12 cellular contexts compared by ENCODE assay signal in genomic region chr5:116671211-116671736, GRCh38.
DNase-seq lines count a peak whose midpoint lies in the region; ATAC-seq, FAIRE-seq and TF ChIP-seq lines count a peak whose summit lies in the region.
"Had no signal": no experiment of that assay in that cellular context is flagged by ENCODE, and none has a peak within 500 bp of the region (broad histone marks: within the 10 kb centered on the region; RNA-seq: fewer than 3 reads in every experiment).

No MANE protein-coding gene starts in this region.

- no peak overlapping the region; the same call in 1 of the 2 replicates for H3K4me3 ChIP-seq in GM12878

- peak overlapping the region; percentile 31 for H3K4me2 ChIP-seq in GM12878 (ENCODE audit: control insufficient read depth, insufficient read depth)

- WGBS in GM12878 (ENCODE audit: insufficient coverage, insufficient replicate concordance, low lambda C conversion rate, missing lambda C conversion rate): 21% methylated on average over 1 of the region's 1 CpG

- H3K9ac ChIP-seq in GM12878 (ENCODE audit: control insufficient read depth, insufficient read depth, low read length): no peak overlapping the region

- H2AFZ ChIP-seq in GM12878 (ENCODE audit: control insufficient read depth, low read depth, low read length): peak overlapping the region; percentile 25

- BruUV-seq in GM12878 (replicated peaks; lab: Mats Ljungman, UMichigan): no TSS peak

- DNase-seq in GM12878 (ENCODE audit: low read depth, low spot score): peak; percentile 90
- DNase-seq in NCI-H524 treated with DMSO at 0.1 percent for 48 hours (lab: John Stamatoyannopoulos, UW): no peak
- no peak for DNase-seq in activated CD4-positive, alpha-beta T cell treated with anti-CD3 and anti-CD28 coated beads, Interleukin-2, amount 10 ng/mL, durations not matched to agents 24 days and 14 days
- no peak for DNase-seq in AG20443 (ENCODE audit: low spot score)
- DNase-seq: activated CD8-positive, alpha-beta memory T cell treated with anti-CD3 and anti-CD28 coated beads for 24 hours; NCI-H1092 treated with DMSO at 0.1 percent for 48 hours; stimulated activated CD4-positive, alpha-beta T cell treated with anti-CD3 and anti-CD28 coated beads, Interleukin-4, amount 100 ng/mL, for 24 hours had no signal

- no peaks in the 10 kb centered on the region for H3K9me3 Mint-ChIP-seq in activated CD4-positive, alpha-beta T cell treated with anti-CD3 and anti-CD28 coated beads, Interleukin-2, amount 10 ng/mL, durations not matched to agents 24 days and 14 days
- H3K9me3 Mint-ChIP-seq in activated T-helper 17 cell treated with anti-CD3 and anti-CD28 coated beads, Interleukin-2, amount 50 U/mL, for 72 hours: no peaks in the 10 kb centered on the region

- CTCF ChIA-PET in GM12878 (lab: Yijun Ruan, JAX): interaction anchor here (0.7 to 4.9 kb wide), 9 partner anchors 9 to 107 kb away, joined by 3 to 20 read pairs (median 3); no protein-coding TSS in a partner anchor

- intact Hi-C loops in GM12878 (cut with micrococcal nuclease; ENCODE audit: unreplicated experiment): loop anchor here (1.0 to 5.0 kb wide), 3 partner anchors 36 to 94 kb away; no protein-coding TSS in a partner anchor
- intact Hi-C loops in activated CD4-positive, alpha-beta T cell treated with anti-CD3 and anti-CD28 coated beads, Interleukin-2, amount 10 ng/mL, durations not matched to agents 24 days and 14 days (cut with micrococcal nuclease): no loop called here

- peak; percentile 89 for FAIRE-seq in GM12878 (lab: Jason Lieb, UNC)
- FAIRE-seq: frontal cortex had no signal

- no peaks in the 10 kb centered on the region for H3K36me3 Mint-ChIP-seq in activated CD4-positive, alpha-beta T cell treated with anti-CD3 and anti-CD28 coated beads, Interleukin-2, amount 10 ng/mL, durations not matched to agents 24 days and 14 days (ENCODE audit: low read depth)
- no peaks in the 10 kb centered on the region for H3K36me3 Mint-ChIP-seq in activated T-helper 17 cell treated with anti-CD3 and anti-CD28 coated beads, Interleukin-2, amount 50 U/mL, for 72 hours (ENCODE audit: low read depth)

- H3K27me3 ChIP-seq in GM12878 (replicated peaks in 1 of 2; ENCODE audit: control insufficient read depth in 2 of 2, insufficient read depth in 2 of 2, low read length in 1 of 2): no peaks in the 10 kb centered on the region

- peak overlapping the region; percentile 30; the same call in 1 of the 2 replicates for H3K27ac ChIP-seq in GM12878 (ENCODE audit: control insufficient read depth, insufficient read depth)

- no peaks in the 10 kb centered on the region for H3K36me3 ChIP-seq in GM12878 (ENCODE audit: control insufficient read depth in 2 of 2, insufficient read depth in 2 of 2, low read length in 1 of 2)

- SMC1A ChIA-PET in GM12878 (lab: Charles Lee; ENCODE audit: uncharacterized antibody, unreplicated experiment): interaction anchor here (0.6 to 19.1 kb wide), 20 partner anchors 10 to 214 kb away, joined by 3 to 394 read pairs (median 9); partner anchors contain the start of gene SEMA6A

- H4K20me1 ChIP-seq in GM12878 (ENCODE audit: control insufficient read depth, insufficient read depth): no peaks in the 10 kb centered on the region

- POLR2A ChIA-PET in GM12878 (lab: Charles Lee): interaction anchor here (0.8 to 6.9 kb wide), 11 partner anchors 10 to 94 kb away, joined by 3 to 49 read pairs (median 8); no protein-coding TSS in a partner anchor

- TF ChIP-seq CTCF in GM12878 (IDR thresholded peaks at IDR 0.05 in 2 of 3, conservative IDR thresholded peaks at IDR 0.05 in 1 of 3; ENCODE audit: control insufficient read depth in 2 of 3, extremely low read depth in 1 of 3, insufficient read depth in 1 of 3, low read depth in 3 of 3, low read length in 3 of 3): no peak

- no peaks in the 10 kb centered on the region for H3K27me3 Mint-ChIP-seq in activated CD4-positive, alpha-beta T cell treated with anti-CD3 and anti-CD28 coated beads, Interleukin-2, amount 10 ng/mL, durations not matched to agents 24 days and 14 days
- H3K27me3 Mint-ChIP-seq in activated T-helper 17 cell treated with anti-CD3 and anti-CD28 coated beads, Interleukin-2, amount 50 U/mL, for 72 hours: peaks cover 4% of the 10 kb centered on the region

- no peak overlapping the region for H3K4me3 Mint-ChIP-seq in activated CD4-positive, alpha-beta T cell treated with anti-CD3 and anti-CD28 coated beads, Interleukin-2, amount 10 ng/mL, durations not matched to agents 24 days and 14 days
- no peak overlapping the region for H3K4me3 Mint-ChIP-seq in activated T-helper 17 cell treated with anti-CD3 and anti-CD28 coated beads, Interleukin-2, amount 50 U/mL, for 72 hours

- 0 out of 2 replicates have a peak, but pooled peaks have one; percentile 29 for TF ChIP-seq POLR2A in GM12878 (IDR thresholded peaks at IDR 0.05; ENCODE audit: low read depth, low read length)

- RAD21 ChIA-PET in GM12878 (lab: Charles Lee; ENCODE audit: unreplicated experiment): interaction anchor here (0.6 to 11.9 kb wide), 17 partner anchors 9 to 276 kb away, joined by 3 to 179 read pairs (median 5); partner anchors contain the start of gene SEMA6A

- peaks cover 42% of the 10 kb centered on the region for H3K4me1 ChIP-seq in GM12878 (ENCODE audit: control insufficient read depth, insufficient read depth, low read length)

- TF ChIP-seq RAD21 in GM12878 (IDR thresholded peaks at IDR 0.05; ENCODE audit: insufficient read depth, low read depth, low read length): no peak

- no peak overlapping the region for H3K27ac Mint-ChIP-seq in activated CD4-positive, alpha-beta T cell treated with anti-CD3 and anti-CD28 coated beads, Interleukin-2, amount 10 ng/mL, durations not matched to agents 24 days and 14 days
- no peak overlapping the region for H3K27ac Mint-ChIP-seq in activated T-helper 17 cell treated with anti-CD3 and anti-CD28 coated beads, Interleukin-2, amount 50 U/mL, for 72 hours

- peak; percentile 98 for ATAC-seq in GM18498 (IDR thresholded peaks at IDR 0.05; ENCODE audit: unreplicated experiment)
- ATAC-seq in GM19468 (IDR thresholded peaks at IDR 0.05; ENCODE audit: extremely low read depth, unreplicated experiment): peak; percentile 99
- peak; percentile 92 for ATAC-seq in HG03045 (IDR thresholded peaks at IDR 0.05; ENCODE audit: unreplicated experiment)
- peak; percentile 93 for ATAC-seq in GM12878
- ATAC-seq in activated T-helper 17 cell treated with anti-CD3 and anti-CD28 coated beads, Interleukin-2, amount 50 U/mL, for 72 hours (replicated peaks): no peak

- H3K79me2 ChIP-seq in GM12878 (ENCODE audit: control insufficient read depth, insufficient read depth, low read length): no peaks in the 10 kb centered on the region

- in situ Hi-C loops in GM12878 (cut with MboI): no loop called here

- H3K9me3 ChIP-seq in GM12878 (replicated peaks; ENCODE audit: control insufficient read depth, insufficient read depth, low read length): peaks cover 5% of the 10 kb centered on the region; the same call in 2 of the 3 replicates

- TF ChIP-seq EP300 in GM12878 (IDR thresholded peaks at IDR 0.05; ENCODE audit: borderline replicate concordance in 1 of 2, control insufficient read depth in 1 of 2, low read depth in 2 of 2, low read length in 2 of 2): peak; percentile 87 to 95; a peak in 3 of 4 replicates

- H3K4me1 Mint-ChIP-seq in activated CD4-positive, alpha-beta T cell treated with anti-CD3 and anti-CD28 coated beads, Interleukin-2, amount 10 ng/mL, durations not matched to agents 24 days and 14 days: no peaks in the 10 kb centered on the region
- H3K4me1 Mint-ChIP-seq in activated T-helper 17 cell treated with anti-CD3 and anti-CD28 coated beads, Interleukin-2, amount 50 U/mL, for 72 hours: no peaks in the 10 kb centered on the region

TF ChIP-seq in GM12878, 131 proteins besides CTCF, POLR2A, EP300 and RAD21 (continues in another document):
- TF ChIP-seq CREB1 (IDR thresholded peaks at IDR 0.05; ENCODE audit: low read depth) (peak; percentile 83), ELK1 (IDR thresholded peaks at IDR 0.05; ENCODE audit: low read depth, low read length) (no peak)
